8 cellular contexts compared by ENCODE assay signal in the genomic region with DNA sequence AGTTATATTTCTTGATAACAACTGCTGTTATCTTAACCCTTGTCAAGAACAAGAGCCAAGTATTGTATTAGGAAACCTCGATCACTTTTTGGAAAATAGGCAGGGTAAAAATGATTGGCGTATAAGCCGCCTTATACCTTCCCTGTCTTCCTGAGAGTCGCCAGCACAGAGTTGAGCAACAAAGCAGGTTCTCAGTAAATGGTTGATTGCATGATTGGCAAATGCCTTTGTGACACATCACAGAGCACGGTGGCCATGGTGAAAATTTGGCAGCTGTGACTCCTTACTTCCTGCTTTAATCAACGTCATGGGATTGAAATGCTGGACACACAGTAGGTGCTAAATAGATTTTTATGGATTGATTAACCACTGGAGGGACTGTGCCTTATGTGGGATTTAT. TPM values are rescaled to one million over a fixed set of nuclear protein-coding genes. Genes with fewer than 3 reads are reported as not detected.
DNase-seq lines count a peak whose midpoint lies in the region; ATAC-seq, FAIRE-seq and TF ChIP-seq lines count a peak whose summit lies in the region.

No MANE protein-coding gene starts in this region.

- DNase-seq in DMS 273 (lab: John Stamatoyannopoulos, UW; ENCODE audit: unreplicated experiment), result peak; percentile 79
- peak; percentile 73 for DNase-seq in HTR-8/SVneo (ENCODE audit: insufficient read length, low spot score)
- DNase-seq in RWPE2 (ENCODE audit: low spot score), result no peak
- DNase-seq in fibroblast of lung (ENCODE audit: low read depth in 2 of 2), result peak; percentile 68 to 80
- peak; percentile 49 for DNase-seq in thoracic aorta (ENCODE audit: low spot score)
- no peak for DNase-seq in neural progenitor cell (ENCODE audit: low spot score)
- no peak for DNase-seq in frontal cortex (ENCODE audit: low spot score in 2 of 2)

- no peak overlapping the region for H3K9ac ChIP-seq in fibroblast of lung (ENCODE audit: insufficient read depth, low read length)
- H3K9ac ChIP-seq in neural progenitor cell, result no peak overlapping the region

- ATAC-seq in RWPE2 (ENCODE audit: low read depth), result peak; percentile 68
- ATAC-seq in thoracic aorta (ENCODE audit: insufficient number of reproducible peaks, low FRiP score, low read depth), result peak; percentile 58
- no peak for ATAC-seq in HG03108 (IDR thresholded peaks at IDR 0.05; ENCODE audit: unreplicated experiment)

- peaks cover 27% of the 10 kb centered on the region for H3K4me1 ChIP-seq in RWPE2 (ENCODE audit: insufficient read depth, poor library complexity, severe bottlenecking)
- peaks cover 10% of the 10 kb centered on the region for H3K4me1 ChIP-seq in fibroblast of lung (ENCODE audit: control insufficient read depth, extremely low read depth, insufficient read depth, low read length)
- peaks cover 2 to 15% of the 10 kb centered on the region in 2 donors for H3K4me1 ChIP-seq in thoracic aorta (ENCODE audit: control insufficient read depth in 1 of 2, low read depth in 2 of 2)
- H3K4me1 ChIP-seq in neural progenitor cell, result no peaks in the 10 kb centered on the region

- H3K4me2 ChIP-seq in fibroblast of lung (ENCODE audit: extremely low read depth, insufficient read depth, low read length), result peak overlapping the region; percentile 75
- no peak overlapping the region for H3K4me2 ChIP-seq in neural progenitor cell

- H3K79me2 ChIP-seq in fibroblast of lung (ENCODE audit: control insufficient read depth, insufficient read depth, low read length) (peaks cover under 1% of the 10 kb centered on the region), neural progenitor cell (ENCODE audit: low read depth) (no peaks in the 10 kb centered on the region)

- no peak overlapping the region for H3K27ac Mint-ChIP-seq in neural progenitor cell

- no peaks in the 10 kb centered on the region for H3K27me3 ChIP-seq in RWPE2 (ENCODE audit: insufficient read depth, poor library complexity, severe bottlenecking)
- H3K27me3 ChIP-seq in fibroblast of lung (ENCODE audit: control insufficient read depth, insufficient read depth, low read length), result no peaks in the 10 kb centered on the region
- no peaks in the 10 kb centered on the region for H3K27me3 ChIP-seq in thoracic aorta (replicated peaks; ENCODE audit: insufficient read depth)
- H3K27me3 ChIP-seq in neural progenitor cell, result peaks cover 47% of the 10 kb centered on the region

- peaks cover 11% of the 10 kb centered on the region for H3K27me3 Mint-ChIP-seq in neural progenitor cell (ENCODE audit: insufficient read depth, low read depth)

- H3K9me3 ChIP-seq in RWPE2 (ENCODE audit: severe bottlenecking) (no peaks in the 10 kb centered on the region), fibroblast of lung (ENCODE audit: control insufficient read depth, insufficient read depth, low read depth, low read length) (no peaks in the 10 kb centered on the region), thoracic aorta (no peaks in the 10 kb centered on the region), neural progenitor cell (ENCODE audit: low read depth) (no peaks in the 10 kb centered on the region)

- peaks cover 20% of the 10 kb centered on the region for H3K4me1 Mint-ChIP-seq in neural progenitor cell

- no peaks in the 10 kb centered on the region for H3K36me3 Mint-ChIP-seq in neural progenitor cell

- no peak overlapping the region for H3K4me3 Mint-ChIP-seq in neural progenitor cell

- no peaks in the 10 kb centered on the region for H3K9me3 Mint-ChIP-seq in neural progenitor cell

- H3K36me3 ChIP-seq in RWPE2 (ENCODE audit: low read depth) (no peaks in the 10 kb centered on the region), fibroblast of lung (ENCODE audit: control insufficient read depth, insufficient read depth, low read length) (no peaks in the 10 kb centered on the region), thoracic aorta (no peaks in the 10 kb centered on the region), neural progenitor cell (no peaks in the 10 kb centered on the region)

- H4K20me1 ChIP-seq in fibroblast of lung (ENCODE audit: control insufficient read depth, extremely low read depth, insufficient read depth, low read length), result no peaks in the 10 kb centered on the region
- H4K20me1 ChIP-seq in neural progenitor cell (ENCODE audit: low read depth), result peaks cover 3% of the 10 kb centered on the region

- H3K27ac ChIP-seq in RWPE2 (ENCODE audit: poor library complexity, severe bottlenecking), result peak overlapping the region; percentile 61
- H3K27ac ChIP-seq in fibroblast of lung (ENCODE audit: insufficient read depth, low read length), result peak overlapping the region; percentile 38
- no peak overlapping the region for H3K27ac ChIP-seq in thoracic aorta
- H3K27ac ChIP-seq in neural progenitor cell, result no peak overlapping the region

- peaks cover 8% of the 10 kb centered on the region for H3F3A ChIP-seq in neural progenitor cell (ENCODE audit: low read depth)

- no peak for TF ChIP-seq CTCF in RWPE2 (IDR thresholded peaks at IDR 0.05; ENCODE audit: poor library complexity, severe bottlenecking)
- TF ChIP-seq CTCF in fibroblast of lung (conservative IDR thresholded peaks at IDR 0.05 in 1 of 2, IDR thresholded peaks at IDR 0.05 in 1 of 2; ENCODE audit: low read depth in 1 of 2, low read length in 2 of 2), result no peak
- TF ChIP-seq CTCF in thoracic aorta (IDR thresholded peaks at IDR 0.05), result no peak
- TF ChIP-seq CTCF in neural progenitor cell (IDR thresholded peaks at IDR 0.05), result no peak

- H2AFZ ChIP-seq in fibroblast of lung (ENCODE audit: low read length) (peak overlapping the region; percentile 65), neural progenitor cell (replicated peaks) (no peak overlapping the region)

- FAIRE-seq in HTR-8/SVneo (lab: Jason Lieb, UNC) (no peak), frontal cortex (lab: Jason Lieb, UNC) (no peak)

- H3K4me3 ChIP-seq in RWPE2 (ENCODE audit: severe bottlenecking) (no peak overlapping the region), fibroblast of lung (replicated peaks in 1 of 4; ENCODE audit: control extremely low read depth in 1 of 4, insufficient read depth in 1 of 4, low read depth in 3 of 4, low read length in 4 of 4) (peak overlapping the region in 1 of 4 experiments; percentile 21), thoracic aorta (no peak overlapping the region), neural progenitor cell (no peak overlapping the region)

RNA-seq across cellular contexts. Expression of gene KLHL29, which starts 3.9 kb away (rescaled TPM):
- total RNA-seq in fibroblast of lung (4.9 and 7.9 TPM in 2 replicates), thoracic aorta (10 to 100 TPM; 18.5 to 24.4 TPM), neural progenitor cell (ENCODE audit: low replicate concordance) (1.6 and 2.3 TPM in 2 replicates), frontal cortex (14.3 TPM)
- polyA plus RNA-seq in fibroblast of lung, result 4.2 and 7.1 TPM in 2 replicates
- 6.0 and 9.4 TPM in 2 replicates for polyA plus RNA-seq in fibroblast of lung (2012)
- polyA minus RNA-seq in fibroblast of lung (ENCODE audit: low replicate concordance), result 6.0 and 9.9 TPM in 2 replicates

Comparison
In these comparisons a context has a peak if more than half of its experiments do, and no peak if none do; other contexts are left out.
1. DNase-seq: peak in DMS 273 (single experiment), HTR-8/SVneo (single experiment), fibroblast of lung (2 of 2) and thoracic aorta (single experiment); none in RWPE2 (single experiment), neural progenitor cell (single experiment) and frontal cortex (0 of 2).
2. H3K27ac ChIP-seq: peak in RWPE2 (single experiment) and fibroblast of lung (single experiment); none in thoracic aorta (0 of 2) and neural progenitor cell (single experiment).